8 cellular contexts compared by ENCODE assay signal in the genomic region with DNA sequence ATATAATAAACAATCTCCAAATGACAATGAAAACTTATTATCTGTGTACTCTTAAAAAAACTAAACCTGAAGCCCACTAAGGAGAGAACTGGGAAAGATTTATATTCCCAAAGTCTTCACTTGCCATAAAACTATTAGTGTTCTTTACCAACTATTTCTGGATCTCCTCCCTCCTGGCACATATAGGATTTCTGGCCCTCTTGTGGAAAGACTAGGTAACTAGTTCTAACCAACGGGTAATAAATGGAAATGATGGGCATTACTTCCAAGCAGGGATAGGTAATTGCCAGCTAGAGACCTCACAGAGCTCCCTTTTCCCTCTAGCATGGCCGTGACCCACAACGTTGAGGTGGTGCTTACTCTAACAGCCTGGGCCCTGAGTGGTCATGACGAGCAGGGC.
DNase-seq lines count a peak whose midpoint lies in the region; ATAC-seq and TF ChIP-seq lines count a peak whose summit lies in the region.

No MANE protein-coding gene starts in this region.

- no peaks in the 10 kb centered on the region for H3K4me1 ChIP-seq in MM.1S (ENCODE audit: low read length)
- H3K4me1 ChIP-seq in mucosa of descending colon (ENCODE audit: low read depth) = no peaks in the 10 kb centered on the region

- H3K36me3 Mint-ChIP-seq in activated naive CD8-positive, alpha-beta T cell treated with anti-CD3 and anti-CD28 coated beads, Interleukin-2, amount 50 U/mL, for 24 hours (ENCODE audit: low read depth) = no peaks in the 10 kb centered on the region

- no peaks in the 10 kb centered on the region for H3K4me1 Mint-ChIP-seq in activated naive CD8-positive, alpha-beta T cell treated with anti-CD3 and anti-CD28 coated beads, Interleukin-2, amount 50 U/mL, for 24 hours

- H3K4me2 ChIP-seq in MM.1S (ENCODE audit: low read depth, low read length) = no peak overlapping the region

- in situ Hi-C loops in astrocyte of the spinal cord (cut with HindIII; ENCODE audit: low sequenced_read_pairs) = no loop called here

- no peaks in the 10 kb centered on the region for H3K36me3 ChIP-seq in MM.1S (replicated peaks; ENCODE audit: insufficient read depth, low read length)
- H3K36me3 ChIP-seq in mucosa of descending colon (ENCODE audit: low read depth) = no peaks in the 10 kb centered on the region

- H3K4me3 ChIP-seq in MM.1S (ENCODE audit: low read length) = no peak overlapping the region
- H3K4me3 ChIP-seq in astrocyte of the spinal cord (ENCODE audit: low read depth, low read length) = no peak overlapping the region
- no peak overlapping the region for H3K4me3 ChIP-seq in mucosa of descending colon

- no peak overlapping the region for H3K27ac Mint-ChIP-seq in activated naive CD8-positive, alpha-beta T cell treated with anti-CD3 and anti-CD28 coated beads, Interleukin-2, amount 50 U/mL, for 24 hours

- H3K9me3 Mint-ChIP-seq in activated naive CD8-positive, alpha-beta T cell treated with anti-CD3 and anti-CD28 coated beads, Interleukin-2, amount 50 U/mL, for 24 hours = no peaks in the 10 kb centered on the region

- H3K9ac ChIP-seq in MM.1S (ENCODE audit: low read length) = no peak overlapping the region

- intact Hi-C loops in mucosa of descending colon (cut with DNase I, micrococcal nuclease) = no loop called here

- no peaks in the 10 kb centered on the region for H3K27me3 ChIP-seq in MM.1S (replicated peaks; ENCODE audit: insufficient read depth, low read length)

- no peaks in the 10 kb centered on the region for H3K9me3 ChIP-seq in MM.1S (replicated peaks; ENCODE audit: insufficient read depth, low read length)
- H3K9me3 ChIP-seq in mucosa of descending colon = no peaks in the 10 kb centered on the region

- DNase-seq in EH (ENCODE audit: low read depth) = peak; percentile 23
- DNase-seq in MM.1S = peak; percentile 21
- DNase-seq in astrocyte of the spinal cord (ENCODE audit: low read depth, low spot score) = peak; percentile 59
- DNase-seq in mucosa of descending colon = peak in 1 of 3 donors; percentile 6
- DNase-seq in activated naive CD8-positive, alpha-beta T cell treated with anti-CD3 and anti-CD28 coated beads, Interleukin-2, amount 50 U/mL, for 24 hours = no peak
- DNase-seq in NCI-H446 treated with DMSO at 0.1 percent for 48 hours (lab: John Stamatoyannopoulos, UW) = no peak
- no peak for DNase-seq in GDM1 (lab: John Stamatoyannopoulos, UW)

- no peak overlapping the region for H3K4me3 Mint-ChIP-seq in activated naive CD8-positive, alpha-beta T cell treated with anti-CD3 and anti-CD28 coated beads, Interleukin-2, amount 50 U/mL, for 24 hours

- H3F3A ChIP-seq in MM.1S (ENCODE audit: insufficient read depth, low read length) = no peaks in the 10 kb centered on the region

- no peak overlapping the region for H2AFZ ChIP-seq in MM.1S (ENCODE audit: low read length)

- no peaks in the 10 kb centered on the region for H3K9me2 ChIP-seq in MM.1S (replicated peaks; ENCODE audit: insufficient read depth, low read length)

- no peaks in the 10 kb centered on the region for H4K20me1 ChIP-seq in MM.1S (ENCODE audit: insufficient read depth, low read length)

- ATAC-seq in mucosa of descending colon (peak; percentile 73), GM21619 (IDR thresholded peaks at IDR 0.05; ENCODE audit: unreplicated experiment) (no peak)
- no peak for ATAC-seq in activated naive CD8-positive, alpha-beta T cell treated with anti-CD3 and anti-CD28 coated beads, Interleukin-2, amount 50 U/mL, for 24 hours

- H3K27me3 Mint-ChIP-seq in activated naive CD8-positive, alpha-beta T cell treated with anti-CD3 and anti-CD28 coated beads, Interleukin-2, amount 50 U/mL, for 24 hours = peaks cover 2% of the 10 kb centered on the region

- peak; percentile 38 for TF ChIP-seq CTCF in MM.1S (IDR thresholded peaks at IDR 0.05; ENCODE audit: low read length)
- TF ChIP-seq CTCF in astrocyte of the spinal cord (IDR thresholded peaks at IDR 0.05; ENCODE audit: low read depth, low read length) = peak; percentile 67
- no peak for TF ChIP-seq CTCF in mucosa of descending colon (IDR thresholded peaks at IDR 0.05)

- H3K79me2 ChIP-seq in MM.1S (ENCODE audit: low read length) = no peaks in the 10 kb centered on the region

- no peak overlapping the region for H3K27ac ChIP-seq in MM.1S (ENCODE audit: low read length)

Comparison
In these comparisons a context has a peak if more than half of its experiments do, and no peak if none do; other contexts are left out.
1. DNase-seq: peak in EH (single experiment), MM.1S (single experiment) and astrocyte of the spinal cord (single experiment); none in activated naive CD8-positive, alpha-beta T cell treated with anti-CD3 and anti-CD28 coated beads, Interleukin-2, amount 50 U/mL, for 24 hours (single experiment), NCI-H446 treated with DMSO at 0.1 percent for 48 hours (single experiment) and GDM1 (single experiment).